ENCODE assay signal across 12 cellular contexts in genomic region chr6:34150766-34151165, GRCh38. TPM values are rescaled to one million over a fixed set of nuclear protein-coding genes. Genes with fewer than 3 reads are reported as not detected.
"Had no signal": no experiment of that assay in that cellular context is flagged by ENCODE, and none has a peak within 500 bp of the region (broad histone marks: within the 10 kb centered on the region; RNA-seq: fewer than 3 reads in every experiment).

No MANE protein-coding gene starts in this region.

- ATAC-seq: activated CD4-positive, alpha-beta T cell treated with anti-CD3 and anti-CD28 coated beads for 36 hours; esophagus mucosa; stimulated activated naive B cell treated with anti-CD40 and anti-IgM and Interleukin-4, amounts not matched to agents 10 μg/mL and 1 μg/mL and 100 μg/mL, for 72 hours had no signal

- H3K27ac ChIP-seq: left ventricle myocardium inferior, neutrophil, right atrium auricular region, tibial nerve had no signal

- H3K9me3 ChIP-seq: left ventricle myocardium inferior, neutrophil, right atrium auricular region, tibial nerve had no signal

- DNase-seq: activated CD4-positive, alpha-beta memory T cell treated with anti-CD3 and anti-CD28 coated beads, Interleukin-2, amount 10 ng/mL, durations not matched to agents 7 days and 5 days; activated CD4-positive, alpha-beta T cell treated with anti-CD3 and anti-CD28 coated beads for 36 hours; amygdala; left ventricle myocardium inferior; stimulated activated naive B cell treated with anti-CD40 and anti-IgM and Interleukin-4, amounts not matched to agents 10 μg/mL and 1 μg/mL and 100 μg/mL, for 72 hours; T-helper 9 cell had no signal

- H3K36me3 ChIP-seq: left ventricle myocardium inferior, neutrophil, right atrium auricular region, tibial nerve had no signal

- H3K4me3 ChIP-seq: left ventricle myocardium inferior, right atrium auricular region, smooth muscle cell, tibial nerve had no signal

RNA-seq across cellular contexts. Expression of gene GRM4, which starts 4.9 kb away (rescaled TPM):
- total RNA-seq: activated CD4-positive, alpha-beta memory T cell treated with anti-CD3 and anti-CD28 coated beads, Interleukin-2, amount 10 ng/mL, durations not matched to agents 7 days and 5 days; esophagus mucosa; left ventricle myocardium inferior; right atrium auricular region; smooth muscle cell; subcutaneous adipose tissue; tibial nerve had no signal
